In genomic region chr10:59704644-59705043, GRCh38 we compare ENCODE assay signal across 27 cellular contexts. TPM values are rescaled to one million over a fixed set of nuclear protein-coding genes. Genes with fewer than 3 reads are reported as not detected.
DNase-seq lines count a peak whose midpoint lies in the region; ATAC-seq, FAIRE-seq and TF ChIP-seq lines count a peak whose summit lies in the region.
"Had no signal": no experiment of that assay in that cellular context is flagged by ENCODE, and none has a peak within 500 bp of the region (broad histone marks: within the 10 kb centered on the region; RNA-seq: fewer than 3 reads in every experiment).

No MANE protein-coding gene starts in this region.

- H4K20me1 ChIP-seq in HepG2 (ENCODE audit: insufficient read depth, low read length), result no peaks in the 10 kb centered on the region

- ATAC-seq in HepG2 (no peak), right lobe of liver (no peak), GM19455 (IDR thresholded peaks at IDR 0.05; ENCODE audit: unreplicated experiment) (no peak)

- no peak overlapping the region for H3K4me2 ChIP-seq in HepG2 (ENCODE audit: low read depth, low read length)

- H3K9me3 ChIP-seq in HepG2 (ENCODE audit: low read length) (no peaks in the 10 kb centered on the region), right lobe of liver (no peaks in the 10 kb centered on the region), adrenal gland (replicated peaks in 1 of 3) (no peaks in the 10 kb centered on the region)
- H3K9me3 ChIP-seq: Caco-2 had no signal

- WGBS in HepG2 (ENCODE audit: low lambda C conversion rate), result 10% methylated on average over 2 of the region's 2 CpGs
- 40% methylated on average over 2 of the region's 2 CpGs for WGBS in right lobe of liver (ENCODE audit: insufficient coverage, low coverage, low lambda C conversion rate, missing lambda C conversion rate)
- WGBS in adrenal gland, 4 donors, result 41 to 59% (median 48%) methylated on average over 2 of the region's 2 CpGs

- BruUV-seq in HepG2 (replicated peaks; lab: Mats Ljungman, UMichigan), result no TSS peak

- in situ Hi-C loops in HepG2 (cut with HindIII; ENCODE audit: extremely low pct_ligation_motif_present, low pct_unique_long_range_greater_than_20kb), result no loop called here

- no peak for TF ChIP-seq RAD21 in HepG2 (CRISPR knock-in tag; IDR thresholded peaks at IDR 0.05)

- DNase-seq in HepG2 (ENCODE audit: low spot score) (no peak), right lobe of liver (no peak), adrenal gland (no peak), fibroblast of pulmonary artery (ENCODE audit: low read depth) (peak; percentile 3), DMS79 treated with DMSO at 0.1 percent for 48 hours (lab: John Stamatoyannopoulos, UW) (no peak)
- DNase-seq in activated CD8-positive, alpha-beta memory T cell treated with anti-CD3 and anti-CD28 coated beads, Interleukin-2, amount 50 U/mL, for 48 hours, result no peak
- DNase-seq: ACHN; AML-193; Caco-2; CD4-positive, alpha-beta T cell; DND-41; EL; GM23248; HCEC 1CT; KG1 had no signal

- no peaks in the 10 kb centered on the region for H3K79me2 ChIP-seq in HepG2 (ENCODE audit: insufficient read depth, low read length)

- peaks cover 24% of the 10 kb centered on the region for H3K4me1 ChIP-seq in HepG2 (ENCODE audit: insufficient read depth, low read length)
- H3K4me1 ChIP-seq in right lobe of liver, result no peaks in the 10 kb centered on the region
- H3K4me1 ChIP-seq in adrenal gland (replicated peaks in 1 of 2), result peaks cover 20 to 42% of the 10 kb centered on the region in 2 donors
- H3K4me1 ChIP-seq: Caco-2 had no signal

- POLR2A ChIA-PET in HepG2 (lab: Yijun Ruan, JAX), result no interaction called here

- CTCF ChIA-PET in HepG2 (lab: Yijun Ruan, JAX; ENCODE audit: low intra/inter-chr PET ratio, low total read pairs), result no interaction called here

- no peak overlapping the region for H3K9ac ChIP-seq in HepG2 (ENCODE audit: insufficient read depth, low read depth, low read length)
- H3K9ac ChIP-seq: GM23248 had no signal

- TF ChIP-seq EP300 in HepG2 (IDR thresholded peaks at IDR 0.05; ENCODE audit: low read depth in 2 of 2, low read length in 2 of 2) (no peak), HepG2 (CRISPR knock-in tag; IDR thresholded peaks at IDR 0.05; ENCODE audit: borderline replicate concordance) (no peak)

- no peak for TF ChIP-seq CTCF in HepG2 (CRISPR knock-in tag; IDR thresholded peaks at IDR 0.05)
- TF ChIP-seq CTCF in right lobe of liver (IDR thresholded peaks at IDR 0.05), result no peak
- no peak for TF ChIP-seq CTCF in adrenal gland (IDR thresholded peaks at IDR 0.05)
- TF ChIP-seq CTCF in fibroblast of pulmonary artery (IDR thresholded peaks at IDR 0.05; ENCODE audit: low read length, missing control alignments), result no peak

- H3K4me3 ChIP-seq in HepG2 (replicated peaks in 1 of 3; ENCODE audit: insufficient read depth in 1 of 3, low read depth in 2 of 3, low read length in 3 of 3), result no peak overlapping the region
- no peak overlapping the region for H3K4me3 ChIP-seq in right lobe of liver
- no peak overlapping the region for H3K4me3 ChIP-seq in adrenal gland
- no peak overlapping the region for H3K4me3 ChIP-seq in fibroblast of pulmonary artery (replicated peaks; ENCODE audit: low read depth, low read length)
- H3K4me3 ChIP-seq: GM23248 had no signal

- intact Hi-C loops in HepG2 (cut with micrococcal nuclease; ENCODE audit: unreplicated experiment) (no loop called here), right lobe of liver (cut with DNase I) (no loop called here), adrenal gland (cut with DNase I) (no loop called here)

- H3K27me3 ChIP-seq in HepG2 (ENCODE audit: control insufficient read depth in 1 of 2, insufficient read depth in 2 of 2, low read length in 2 of 2), result peaks cover 3 to 20% of the 10 kb centered on the region in 2 experiments; a peak in 3 of 5 replicates
- peaks cover 0 to 8% of the 10 kb centered on the region in 2 donors for H3K27me3 ChIP-seq in right lobe of liver
- H3K27me3 ChIP-seq in adrenal gland, result no peaks in the 10 kb centered on the region

- no peak overlapping the region for H2AFZ ChIP-seq in HepG2 (ENCODE audit: low read length)
- H2AFZ ChIP-seq: GM23248 had no signal

- H3K27ac ChIP-seq in HepG2 (ENCODE audit: extremely low read length, insufficient read depth, low read length), result no peak overlapping the region
- no peak overlapping the region for H3K27ac ChIP-seq in right lobe of liver
- peak overlapping the region in 3 of 5 donors; percentile 55 to 58 (median 57) for H3K27ac ChIP-seq in adrenal gland
- H3K27ac ChIP-seq: C4-2B, GM23248, HL-60 had no signal

- H3K36me3 ChIP-seq in HepG2 (replicated peaks in 1 of 2; ENCODE audit: control insufficient read depth in 1 of 2, insufficient read depth in 2 of 2, low read length in 2 of 2), result no peaks in the 10 kb centered on the region
- H3K36me3 ChIP-seq in right lobe of liver, result no peaks in the 10 kb centered on the region
- no peaks in the 10 kb centered on the region for H3K36me3 ChIP-seq in adrenal gland (replicated peaks in 1 of 2)

- no peak for FAIRE-seq in HepG2 (lab: Jason Lieb, UNC)
- FAIRE-seq: D721Med, GM12891, GM19239 had no signal

- TF ChIP-seq POLR2A in HepG2 (IDR thresholded peaks at IDR 0.05; ENCODE audit: insufficient read depth in 1 of 2, low read depth in 2 of 2, low read length in 2 of 2) (no peak), right lobe of liver (IDR thresholded peaks at IDR 0.05) (no peak), adrenal gland (IDR thresholded peaks at IDR 0.05) (peak in 1 of 2 donors; percentile 39)

TF ChIP-seq in HepG2, 621 proteins besides CTCF, POLR2A, EP300 and RAD21:
- no peak for TF ChIP-seq ZBTB1 (CRISPR knock-in tag; IDR thresholded peaks at IDR 0.05; ENCODE audit: borderline replicate concordance)
- 0 out of 2 replicates have a peak, but pooled peaks have one; percentile 25 for TF ChIP-seq CEBPB (IDR thresholded peaks at IDR 0.05; ENCODE audit: borderline replicate concordance, low read depth, low read length)

RNA-seq across cellular contexts. Expression of gene SLC16A9, which starts 5.0 kb away (rescaled TPM):
- total RNA-seq in HepG2 (2016; rRNA removed; fragmentation: Illumina TruSeq; extraction: Trizol) (0.07 and 0.09 TPM in 2 replicates), right lobe of liver (1 to 10 TPM in 2 of 6 experiments, under 1 TPM in 2, not detected in 2; 0.42 to 1.2 (median 0.89) TPM), adrenal gland (100 to 1,000 TPM; 129 to 382 (median 230) TPM)
- not detected in 2 replicates for total RNA-seq in HepG2 (2016; cell fraction: cytosol; rRNA removed; fragmentation: Illumina TruSeq; extraction: Trizol; ENCODE audit: low read depth)
- 0.04 and 0.09 TPM in 2 replicates for total RNA-seq in HepG2 (2016; cell fraction: insoluble cytoplasmic fraction; rRNA removed; fragmentation: Illumina TruSeq; extraction: Trizol)
- not detected in 2 replicates for total RNA-seq in HepG2 (2016; cell fraction: membrane; rRNA removed; fragmentation: Illumina TruSeq; extraction: Trizol)
- total RNA-seq in HepG2 (2016; cell fraction: nucleus; rRNA removed; fragmentation: Illumina TruSeq; extraction: Trizol), result 0.09 TPM in 1 of 2 replicates, not detected in the other
- polyA plus RNA-seq in HepG2 (2011; rRNA removed) (0.01 and 0.08 TPM in 2 replicates), adrenal gland (100 to 1,000 TPM; 143 to 226 (median 173) TPM)
- polyA plus RNA-seq in HepG2 (2011; cell fraction: cytosol; rRNA removed), result 0.01 and 0.06 TPM in 2 replicates
- 0.09 TPM in 1 of 2 replicates, not detected in the other for polyA plus RNA-seq in HepG2 (2011; cell fraction: nucleus; rRNA removed)
- 0.04 TPM in 1 of 2 replicates, not detected in the other for polyA plus RNA-seq in HepG2 (2012)
- not detected in 2 replicates for polyA plus RNA-seq in HepG2 (2016; cell fraction: cytosol; fragmentation: Illumina TruSeq; extraction: Trizol; ENCODE audit: low read depth)
- 0.08 TPM in 1 of 2 replicates, not detected in the other for polyA plus RNA-seq in HepG2 (2016; cell fraction: insoluble cytoplasmic fraction; fragmentation: Illumina TruSeq; extraction: Trizol; ENCODE audit: low read depth)
- polyA plus RNA-seq in HepG2 (2016; cell fraction: membrane; fragmentation: Illumina TruSeq; extraction: Trizol; ENCODE audit: low read depth), result not detected in 2 replicates
- polyA plus RNA-seq in HepG2 (2016; cell fraction: nucleus; fragmentation: Illumina TruSeq; extraction: Trizol; ENCODE audit: insufficient read depth, low read depth), result 0.25 TPM in 1 of 2 replicates, not detected in the other
- not detected in 2 replicates for polyA minus RNA-seq in HepG2 (2011; rRNA and poly(A)+ RNA removed; ENCODE audit: low replicate concordance)
- polyA minus RNA-seq in HepG2 (2011; cell fraction: cytosol; rRNA and poly(A)+ RNA removed), result not detected in 2 replicates
- 0.12 TPM in 1 of 2 replicates, not detected in the other for polyA minus RNA-seq in HepG2 (2011; cell fraction: nucleus; rRNA and poly(A)+ RNA removed)
- total RNA-seq: CD4-positive, alpha-beta T cell; GM23248 had no signal
- polyA plus RNA-seq: GM23248, IgD-negative memory B cell had no signal

RNA-seq across cellular contexts. Expression of gene MRLN, which starts 48.6 kb away (rescaled TPM):
- total RNA-seq in HepG2 (2016; rRNA removed; fragmentation: Illumina TruSeq; extraction: Trizol) (not detected in 2 replicates), right lobe of liver (not detected), adrenal gland (not detected)
- not detected in 2 replicates for total RNA-seq in HepG2 (2016; cell fraction: cytosol; rRNA removed; fragmentation: Illumina TruSeq; extraction: Trizol; ENCODE audit: low read depth)
- not detected in 2 replicates for total RNA-seq in HepG2 (2016; cell fraction: insoluble cytoplasmic fraction; rRNA removed; fragmentation: Illumina TruSeq; extraction: Trizol)
- total RNA-seq in HepG2 (2016; cell fraction: membrane; rRNA removed; fragmentation: Illumina TruSeq; extraction: Trizol), result not detected in 2 replicates
- not detected in 2 replicates for total RNA-seq in HepG2 (2016; cell fraction: nucleus; rRNA removed; fragmentation: Illumina TruSeq; extraction: Trizol)
- polyA plus RNA-seq in HepG2 (2011; rRNA removed) (not detected in 2 replicates), adrenal gland (1 to 10 TPM in 1 of 3 donors, under 1 TPM in 1, not detected in 1; 0.64 to 2.0 TPM)
- not detected in 2 replicates for polyA plus RNA-seq in HepG2 (2011; cell fraction: cytosol; rRNA removed)
- not detected in 2 replicates for polyA plus RNA-seq in HepG2 (2011; cell fraction: nucleus; rRNA removed)
- not detected in 2 replicates for polyA plus RNA-seq in HepG2 (2012)
- polyA plus RNA-seq in HepG2 (2016; cell fraction: cytosol; fragmentation: Illumina TruSeq; extraction: Trizol; ENCODE audit: low read depth), result not detected in 2 replicates
- polyA plus RNA-seq in HepG2 (2016; cell fraction: insoluble cytoplasmic fraction; fragmentation: Illumina TruSeq; extraction: Trizol; ENCODE audit: low read depth), result not detected in 2 replicates
- not detected in 2 replicates for polyA plus RNA-seq in HepG2 (2016; cell fraction: membrane; fragmentation: Illumina TruSeq; extraction: Trizol; ENCODE audit: low read depth)
- not detected in 2 replicates for polyA plus RNA-seq in HepG2 (2016; cell fraction: nucleus; fragmentation: Illumina TruSeq; extraction: Trizol; ENCODE audit: insufficient read depth, low read depth)
- not detected in 2 replicates for polyA minus RNA-seq in HepG2 (2011; rRNA and poly(A)+ RNA removed; ENCODE audit: low replicate concordance)
- not detected in 2 replicates for polyA minus RNA-seq in HepG2 (2011; cell fraction: cytosol; rRNA and poly(A)+ RNA removed)
- polyA minus RNA-seq in HepG2 (2011; cell fraction: nucleus; rRNA and poly(A)+ RNA removed), result not detected in 2 replicates
- total RNA-seq: A172, G401, GM23248, H4, HT1080 had no signal
- polyA plus RNA-seq: BJ, GM23248, IgD-negative memory B cell had no signal

Comparison
In these comparisons a context has a peak if more than half of its experiments do, and no peak if none do; other contexts are left out.
1. H3K27ac ChIP-seq: peak in adrenal gland (3 of 5); none in HepG2 (single experiment) and right lobe of liver (0 of 3).
2. RNA of gene SLC16A9, which starts 5.0 kb away (total RNA-seq): 129 to 382 TPM in adrenal gland; 0.42 to 1.2 TPM in right lobe of liver and 0.04 to 0.09 TPM in HepG2; every median in the first group is over 10 times any median in the second.